Comparison of ENCODE assay signal across 23 cellular contexts in the genomic region with DNA sequence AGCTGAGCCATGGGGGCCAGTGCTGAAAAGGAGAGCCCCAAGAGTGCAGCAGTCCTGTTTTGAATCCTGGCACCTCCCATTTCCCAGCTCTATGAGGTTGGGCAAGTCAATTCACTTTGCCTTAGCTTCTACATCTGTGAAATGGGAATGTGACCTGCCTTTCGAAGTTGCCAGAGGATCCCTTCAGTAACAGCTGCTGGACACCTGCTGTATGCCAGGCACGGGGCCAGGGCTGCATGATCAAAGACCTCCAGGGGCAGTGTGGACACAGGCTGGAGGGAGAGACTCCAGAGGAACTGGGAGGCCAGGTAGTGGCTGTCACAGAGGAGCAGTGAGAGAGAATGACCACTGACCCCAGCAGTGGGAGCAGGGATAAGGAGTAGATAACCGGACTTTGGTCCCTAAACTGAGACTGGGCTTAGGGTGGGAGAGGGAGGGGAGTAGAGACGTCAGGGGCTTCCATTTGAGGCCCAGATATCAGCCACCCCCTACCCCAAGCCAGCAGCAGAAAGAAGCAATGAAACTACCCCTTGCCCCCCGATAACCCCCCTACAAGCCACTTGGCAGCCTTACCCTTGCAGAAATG. TPM values are rescaled to one million over a fixed set of nuclear protein-coding genes. Genes with fewer than 3 reads are reported as not detected.
"Had no signal": no experiment of that assay in that cellular context is flagged by ENCODE, and none has a peak within 500 bp of the region (broad histone marks: within the 10 kb centered on the region; RNA-seq: fewer than 3 reads in every experiment).

No MANE protein-coding gene starts in this region.

- H3K4me3 Mint-ChIP-seq: activated CD4-positive, alpha-beta memory T cell treated with anti-CD3 and anti-CD28 coated beads for 36 hours; activated naive CD4-positive, alpha-beta T cell treated with anti-CD3 and anti-CD28 coated beads, Interleukin-2, amount 10 ng/mL, durations not matched to agents 7 days and 5 days; activated T-cell treated with anti-CD3 and anti-CD28 coated beads, Interleukin-2, amount 50 U/mL, for 72 hours; memory B cell; naive B cell; type B pancreatic cell had no signal

- H3K27me3 ChIP-seq: body of pancreas, cardiac muscle cell, sigmoid colon, vagina had no signal

- H3K9me3 Mint-ChIP-seq: activated CD4-positive, alpha-beta memory T cell treated with anti-CD3 and anti-CD28 coated beads for 36 hours; activated naive CD4-positive, alpha-beta T cell treated with anti-CD3 and anti-CD28 coated beads, Interleukin-2, amount 10 ng/mL, durations not matched to agents 7 days and 5 days; activated T-cell treated with anti-CD3 and anti-CD28 coated beads, Interleukin-2, amount 50 U/mL, for 72 hours; memory B cell; naive B cell; type B pancreatic cell had no signal

- H3K27ac ChIP-seq: body of pancreas, cardiac muscle cell, epithelial cell of prostate, gastroesophageal sphincter, sigmoid colon, spleen, thoracic aorta, vagina had no signal

- H3K9me3 ChIP-seq: body of pancreas, gastroesophageal sphincter, mucosa of descending colon, sigmoid colon, spleen, thoracic aorta, vagina had no signal

- H3K4me1 Mint-ChIP-seq: activated naive CD4-positive, alpha-beta T cell treated with anti-CD3 and anti-CD28 coated beads, Interleukin-2, amount 10 ng/mL, durations not matched to agents 7 days and 5 days; memory B cell; naive B cell had no signal

- DNase-seq: activated CD4-positive, alpha-beta memory T cell treated with anti-CD3 and anti-CD28 coated beads for 36 hours; activated CD4-positive, alpha-beta T cell treated with anti-CD3 and anti-CD28 coated beads for 48 hours; activated effector memory CD4-positive, alpha-beta T cell treated with Interleukin-2 at 50 U/mL for 16 hours; activated naive CD4-positive, alpha-beta T cell treated with anti-CD3 and anti-CD28 coated beads, Interleukin-2, amount 10 ng/mL, durations not matched to agents 7 days and 5 days; activated T-cell treated with anti-CD3 and anti-CD28 coated beads, Interleukin-2, amount 50 U/mL, for 72 hours; cortex of kidney; head of caudate nucleus; left colon; mucosa of descending colon; naive B cell; sigmoid colon; spleen; stimulated activated CD4-positive, alpha-beta T cell treated with anti-CD3 and anti-CD28 coated beads, Interleukin-4, amount 100 ng/mL, for 1 hour; stimulated activated naive CD4-positive, alpha-beta T cell; T-helper 9 cell had no signal

- H3K4me1 ChIP-seq: body of pancreas, gastroesophageal sphincter, sigmoid colon, spleen had no signal

- H3K36me3 ChIP-seq: cardiac muscle cell, gastroesophageal sphincter, sigmoid colon, spleen, thoracic aorta, vagina had no signal

- H3K27ac Mint-ChIP-seq: activated CD4-positive, alpha-beta memory T cell treated with anti-CD3 and anti-CD28 coated beads for 36 hours; activated naive CD4-positive, alpha-beta T cell treated with anti-CD3 and anti-CD28 coated beads, Interleukin-2, amount 10 ng/mL, durations not matched to agents 7 days and 5 days; activated T-cell treated with anti-CD3 and anti-CD28 coated beads, Interleukin-2, amount 50 U/mL, for 72 hours; memory B cell; type B pancreatic cell had no signal

- H3K4me3 ChIP-seq: body of pancreas, cardiac muscle cell, gastroesophageal sphincter, mucosa of descending colon, sigmoid colon, spleen, thoracic aorta, vagina had no signal

- H3K36me3 Mint-ChIP-seq: activated CD4-positive, alpha-beta memory T cell treated with anti-CD3 and anti-CD28 coated beads for 36 hours; activated naive CD4-positive, alpha-beta T cell treated with anti-CD3 and anti-CD28 coated beads, Interleukin-2, amount 10 ng/mL, durations not matched to agents 7 days and 5 days; memory B cell; naive B cell; type B pancreatic cell had no signal

- ATAC-seq: activated T-cell treated with anti-CD3 and anti-CD28 coated beads, Interleukin-2, amount 50 U/mL, for 72 hours; body of pancreas; gastroesophageal sphincter; left colon; mucosa of descending colon had no signal

RNA-seq across cellular contexts. Expression of a gene that starts 45.2 kb away (rescaled TPM):
- total RNA-seq: activated CD4-positive, alpha-beta memory T cell treated with anti-CD3 and anti-CD28 coated beads for 36 hours had no signal
